In genomic region chr3:160472344-160472743, GRCh38 we compare ENCODE assay signal across 23 cellular contexts. TPM values are rescaled to one million over a fixed set of nuclear protein-coding genes. Genes with fewer than 3 reads are reported as not detected.
DNase-seq lines count a peak whose midpoint lies in the region; ATAC-seq and TF ChIP-seq lines count a peak whose summit lies in the region.
"Had no signal": no experiment of that assay in that cellular context is flagged by ENCODE, and none has a peak within 500 bp of the region (broad histone marks: within the 10 kb centered on the region; RNA-seq: fewer than 3 reads in every experiment).

No MANE protein-coding gene starts in this region.

- no peak for TF ChIP-seq POLR2A in esophagus muscularis mucosa (IDR thresholded peaks at IDR 0.05; ENCODE audit: low read depth)

- TF ChIP-seq CTCF in esophagus muscularis mucosa (IDR thresholded peaks at IDR 0.05): no peak

- intact Hi-C loops in esophagus muscularis mucosa (cut with DNase I): no loop called here

- peak; percentile 76 for ATAC-seq in GM18861 (IDR thresholded peaks at IDR 0.05; ENCODE audit: unreplicated experiment)
- peak; percentile 58 for ATAC-seq in GM21390 (IDR thresholded peaks at IDR 0.05; ENCODE audit: unreplicated experiment)
- peak; percentile 66 for ATAC-seq in HG03354 (IDR thresholded peaks at IDR 0.05; ENCODE audit: poor library complexity, severe bottlenecking, unreplicated experiment)
- ATAC-seq in HG03135 (IDR thresholded peaks at IDR 0.05; ENCODE audit: unreplicated experiment): no peak
- ATAC-seq: effector memory CD8-positive, alpha-beta T cell; lower lobe of right lung; sciatic nerve; stimulated activated naive CD8-positive, alpha-beta T cell treated with anti-CD3 and anti-CD28 coated beads, Interleukin-15, Interleukin-2, amounts not matched to agents 100 U/mL and 50 U/mL, for 24 hours had no signal

- DNase-seq in esophagus muscularis mucosa (ENCODE audit: extremely low spot score) (peak; percentile 50), COR-L47 (lab: John Stamatoyannopoulos, UW) (no peak), OCI-M1 (lab: John Stamatoyannopoulos, UW) (no peak), GM19240 (ENCODE audit: insufficient read length, low spot score) (no peak)
- DNase-seq: activated naive CD4-positive, alpha-beta T cell treated with Interleukin-2 at 50 U/mL for 16 hours; anterior cingulate cortex; CD4-positive, alpha-beta memory T cell; DMS79; effector memory CD8-positive, alpha-beta T cell; H7; Kasumi-1; lower lobe of right lung; NCI-H1105 treated with DMSO at 0.1 percent for 48 hours; NCI-H526; SHP77 treated with DMSO at 0.1 percent for 48 hours; stimulated activated naive CD8-positive, alpha-beta T cell treated with anti-CD3 and anti-CD28 coated beads, Interleukin-15, Interleukin-2, amounts not matched to agents 100 U/mL and 50 U/mL, for 24 hours; trophoblast cell had no signal

- H3K27ac ChIP-seq in esophagus muscularis mucosa (replicated peaks in 1 of 4): no peak overlapping the region
- H3K27ac ChIP-seq: lower lobe of right lung, VCaP had no signal

- WGBS in esophagus muscularis mucosa: 73% methylated on average over 2 of the region's 2 CpGs

- no peaks in the 10 kb centered on the region for H3K36me3 ChIP-seq in esophagus muscularis mucosa
- H3K36me3 ChIP-seq: lower lobe of right lung had no signal

- no peaks in the 10 kb centered on the region for H3K4me1 ChIP-seq in esophagus muscularis mucosa
- H3K4me1 ChIP-seq: lower lobe of right lung had no signal

- H3K27me3 ChIP-seq in esophagus muscularis mucosa: no peaks in the 10 kb centered on the region

- no peak overlapping the region for H3K4me3 ChIP-seq in esophagus muscularis mucosa
- H3K4me3 ChIP-seq: lower lobe of right lung had no signal

- TF ChIP-seq EP300 in esophagus muscularis mucosa (IDR thresholded peaks at IDR 0.05): no peak

- H3K9me3 ChIP-seq in esophagus muscularis mucosa: peaks cover 0 to 8% (median 3%) of the 10 kb centered on the region in 4 donors
- H3K9me3 ChIP-seq: lower lobe of right lung had no signal

RNA-seq across cellular contexts. Expression of gene TRIM59, which starts 22.8 kb away (rescaled TPM):
- total RNA-seq in esophagus muscularis mucosa: 1 to 10 TPM; 1.3 to 3.8 (median 1.9) TPM
